In the genomic region with DNA sequence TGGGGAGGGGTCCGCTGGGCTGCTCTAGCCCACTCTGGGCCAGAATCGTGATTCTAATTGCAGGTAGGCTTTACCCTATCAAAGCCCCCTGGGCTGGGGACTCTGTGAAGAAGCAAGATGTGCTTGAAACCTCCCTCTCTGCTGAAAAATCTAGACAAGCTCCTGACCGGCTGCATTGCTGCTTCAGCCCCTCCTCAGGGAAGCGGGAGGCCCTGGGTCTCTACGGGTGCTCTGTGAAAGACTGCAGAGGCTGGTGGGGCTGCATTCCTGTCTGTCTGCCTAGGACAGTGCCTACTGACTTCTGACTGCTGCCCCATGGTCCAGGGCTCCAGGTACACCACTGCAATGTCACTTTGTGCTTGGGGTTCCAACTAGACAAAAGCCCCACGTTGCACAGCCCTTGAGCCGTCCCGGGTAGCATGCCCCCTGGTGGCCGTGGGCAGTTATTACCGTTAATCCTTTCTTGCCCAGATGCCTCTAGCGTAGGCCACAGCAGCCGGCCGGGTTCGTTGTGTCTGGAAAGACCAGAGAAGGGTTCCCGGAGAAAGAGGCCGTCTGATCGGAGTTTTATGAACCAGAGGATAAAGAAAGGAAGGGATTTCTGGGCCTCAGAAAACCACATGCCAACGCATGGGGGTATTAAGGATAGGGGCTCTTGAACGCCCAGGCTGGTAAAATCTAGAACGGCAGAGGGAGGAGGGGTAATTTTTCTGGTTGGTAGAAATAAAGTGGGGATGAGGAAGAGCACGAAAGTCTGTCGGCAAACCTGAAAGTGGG, we compare ENCODE assay signal across 8 cellular contexts. TPM values are rescaled to one million over a fixed set of nuclear protein-coding genes. Genes with fewer than 3 reads are reported as not detected.
DNase-seq lines count a peak whose midpoint lies in the region; FAIRE-seq and TF ChIP-seq lines count a peak whose summit lies in the region.

No MANE protein-coding gene starts in this region.

- no peak overlapping the region for H3K4me3 Mint-ChIP-seq in activated CD4-positive, alpha-beta memory T cell treated with anti-CD3 and anti-CD28 coated beads, Interleukin-2, amount 10 ng/mL, durations not matched to agents 7 days and 5 days

- DNase-seq in GM12864 (ENCODE audit: low read depth) (peak; percentile 7), NCI-H2227 (lab: John Stamatoyannopoulos, UW; ENCODE audit: unreplicated experiment) (peak; percentile 69), endothelial cell of umbilical vein (ENCODE audit: low read depth, low spot score) (peak; percentile 20), urothelium cell line (ENCODE audit: low spot score) (peak; percentile 80), frontal cortex (ENCODE audit: low spot score in 2 of 2) (no peak)
- peak; percentile 39 for DNase-seq in activated CD4-positive, alpha-beta memory T cell treated with anti-CD3 and anti-CD28 coated beads, Interleukin-2, amount 10 ng/mL, durations not matched to agents 7 days and 5 days

- dilution Hi-C loops in endothelial cell of umbilical vein (cut with MboI; ENCODE audit: extremely low pct_ligation_motif_present, low sequenced_read_pairs), result no loop called here

- no peak overlapping the region for H3K27ac Mint-ChIP-seq in activated CD4-positive, alpha-beta memory T cell treated with anti-CD3 and anti-CD28 coated beads, Interleukin-2, amount 10 ng/mL, durations not matched to agents 7 days and 5 days

- no peak overlapping the region for H3K9ac ChIP-seq in endothelial cell of umbilical vein (replicated peaks; ENCODE audit: extremely low read depth, insufficient read depth, low read length)

- no peaks in the 10 kb centered on the region for H3K79me2 ChIP-seq in endothelial cell of umbilical vein (ENCODE audit: control insufficient read depth, insufficient read depth, low read length)

- no peaks in the 10 kb centered on the region for H3K9me3 ChIP-seq in HEK293 (ENCODE audit: control insufficient read depth, insufficient read depth, low read depth, low read length)
- H3K9me3 ChIP-seq in endothelial cell of umbilical vein (replicated peaks; ENCODE audit: control insufficient read depth, insufficient read depth, low read length), result no peaks in the 10 kb centered on the region
- no peaks in the 10 kb centered on the region for H3K9me3 ChIP-seq in neutrophil

- H2AFZ ChIP-seq in endothelial cell of umbilical vein (ENCODE audit: low read depth, low read length), result no peak overlapping the region

- peak; percentile 72 for FAIRE-seq in endothelial cell of umbilical vein (lab: Jason Lieb, UNC)
- FAIRE-seq in urothelium cell line (lab: Jason Lieb, UNC), result no peak
- FAIRE-seq in frontal cortex (lab: Jason Lieb, UNC), result no peak

- TF ChIP-seq POLR2A in endothelial cell of umbilical vein (IDR thresholded peaks at IDR 0.05; ENCODE audit: low read depth, low read length), result no peak

- H3K4me3 ChIP-seq in GM12864 (ENCODE audit: low read depth, low read length) (no peak overlapping the region), HEK293 (ENCODE audit: low read depth, low read length) (no peak overlapping the region), endothelial cell of umbilical vein (replicated peaks in 1 of 3; ENCODE audit: insufficient read depth in 1 of 3, low read depth in 1 of 3, low read length in 3 of 3) (no peak overlapping the region), neutrophil (ENCODE audit: low read depth in 1 of 2, low read length in 1 of 2) (no peak overlapping the region)

- H3K27me3 ChIP-seq in endothelial cell of umbilical vein (ENCODE audit: control insufficient read depth in 2 of 2, insufficient read depth in 2 of 2, low read length in 2 of 2) (no peaks in the 10 kb centered on the region), neutrophil (peaks cover 12% of the 10 kb centered on the region)

- H3K4me1 ChIP-seq in HEK293 (ENCODE audit: control insufficient read depth, insufficient read depth, low read length), result no peaks in the 10 kb centered on the region
- no peaks in the 10 kb centered on the region for H3K4me1 ChIP-seq in endothelial cell of umbilical vein (ENCODE audit: control insufficient read depth, extremely low read depth, insufficient read depth, low read length)
- no peaks in the 10 kb centered on the region for H3K4me1 ChIP-seq in neutrophil (ENCODE audit: control insufficient read depth in 1 of 2, insufficient read depth in 1 of 2, low read depth in 1 of 2, low read length in 1 of 2)

- no peaks in the 10 kb centered on the region for H3K27me3 Mint-ChIP-seq in activated CD4-positive, alpha-beta memory T cell treated with anti-CD3 and anti-CD28 coated beads, Interleukin-2, amount 10 ng/mL, durations not matched to agents 7 days and 5 days

- H3K4me1 Mint-ChIP-seq in activated CD4-positive, alpha-beta memory T cell treated with anti-CD3 and anti-CD28 coated beads, Interleukin-2, amount 10 ng/mL, durations not matched to agents 7 days and 5 days, result no peaks in the 10 kb centered on the region

- intact Hi-C loops in endothelial cell of umbilical vein (cut with micrococcal nuclease), result loop anchor here (1.0 kb wide), 2 partner anchors 163 to 293 kb away; no protein-coding TSS in a partner anchor

- no TSS peak for BruUV-seq in endothelial cell of umbilical vein (replicated peaks; lab: Mats Ljungman, UMichigan)

- H3K36me3 ChIP-seq in HEK293 (ENCODE audit: control insufficient read depth in 2 of 2, insufficient read depth in 1 of 2, low read length in 2 of 2) (no peaks in the 10 kb centered on the region), endothelial cell of umbilical vein (ENCODE audit: control insufficient read depth in 2 of 2, extremely low read depth in 1 of 2, insufficient read depth in 2 of 2, low read length in 2 of 2) (no peaks in the 10 kb centered on the region), neutrophil (no peaks in the 10 kb centered on the region)

- H3K36me3 Mint-ChIP-seq in activated CD4-positive, alpha-beta memory T cell treated with anti-CD3 and anti-CD28 coated beads, Interleukin-2, amount 10 ng/mL, durations not matched to agents 7 days and 5 days (ENCODE audit: low read depth), result no peaks in the 10 kb centered on the region

- no peaks in the 10 kb centered on the region for H4K20me1 ChIP-seq in endothelial cell of umbilical vein (replicated peaks; ENCODE audit: control insufficient read depth, extremely low read depth, insufficient read depth, low read length)

- no peaks in the 10 kb centered on the region for H3K9me3 Mint-ChIP-seq in activated CD4-positive, alpha-beta memory T cell treated with anti-CD3 and anti-CD28 coated beads, Interleukin-2, amount 10 ng/mL, durations not matched to agents 7 days and 5 days

- no peak overlapping the region for H3K4me2 ChIP-seq in endothelial cell of umbilical vein (ENCODE audit: insufficient read depth, low read length)

- POLR2A ChIA-PET in HEK293 (lab: Yijun Ruan, JAX), result no interaction called here
- POLR2A ChIA-PET in activated CD4-positive, alpha-beta memory T cell treated with anti-CD3 and anti-CD28 coated beads, Interleukin-2, amount 10 ng/mL, durations not matched to agents 7 days and 5 days (lab: Charles Lee), result no interaction called here
- POLR2A ChIA-PET in endothelial cell of umbilical vein (lab: Charles Lee), result no interaction called here

- CTCF ChIA-PET in HEK293 (lab: Yijun Ruan, JAX) (interaction anchor here (0.6 to 4.0 kb wide), 10 partner anchors 10 to 1777 kb away, joined by 3 to 13 read pairs (median 6); no protein-coding TSS in a partner anchor), endothelial cell of umbilical vein (lab: Charles Lee) (interaction anchor here (1.0 to 1.8 kb wide), 5 partner anchors 8 to 293 kb away, joined by 3 to 10 read pairs (median 7); no protein-coding TSS in a partner anchor)
- CTCF ChIA-PET in activated CD4-positive, alpha-beta memory T cell treated with anti-CD3 and anti-CD28 coated beads, Interleukin-2, amount 10 ng/mL, durations not matched to agents 7 days and 5 days (lab: Charles Lee), result interaction anchor here (0.6 to 5.1 kb wide), 4 partner anchors 10 to 292 kb away, joined by 3 to 31 read pairs (median 3); no protein-coding TSS in a partner anchor

- no peak overlapping the region for H3K27ac ChIP-seq in HEK293 (ENCODE audit: extremely low read depth, low read depth, low read length)
- no peak overlapping the region for H3K27ac ChIP-seq in endothelial cell of umbilical vein (ENCODE audit: insufficient read depth, low read depth, low read length)
- H3K27ac ChIP-seq in neutrophil, result no peak overlapping the region

- TF ChIP-seq CTCF in GM12864 (IDR thresholded peaks at IDR 0.05; ENCODE audit: low read depth, low read length, missing control alignments) (peak; percentile 88), HEK293 (tag by site-specific recombination; IDR thresholded peaks at IDR 0.05) (peak; percentile 58; the same call in 1 of the 2 replicates), endothelial cell of umbilical vein (IDR thresholded peaks at IDR 0.05; ENCODE audit: extremely low read depth in 1 of 2, insufficient read depth in 1 of 2, low read depth in 1 of 2, low read length in 2 of 2) (peak; percentile 76 to 84), neutrophil (IDR thresholded peaks at IDR 0.05) (peak; percentile 76)

- no peaks in the 10 kb centered on the region for H3K9me1 ChIP-seq in endothelial cell of umbilical vein (replicated peaks; ENCODE audit: control insufficient read depth, extremely low read depth, insufficient read depth, low read length)

RNA-seq across cellular contexts. Expression of gene C1QL2, which starts 15.9 kb away (rescaled TPM):
- total RNA-seq in activated CD4-positive, alpha-beta memory T cell treated with anti-CD3 and anti-CD28 coated beads, Interleukin-2, amount 10 ng/mL, durations not matched to agents 7 days and 5 days, result not detected
- total RNA-seq in endothelial cell of umbilical vein (not detected in 2 replicates), frontal cortex (0.41 TPM)
- polyA plus RNA-seq in endothelial cell of umbilical vein, result not detected in 2 replicates
- polyA plus RNA-seq in endothelial cell of umbilical vein (2011; cell fraction: cytosol; rRNA removed), result not detected in 2 replicates
- polyA plus RNA-seq in endothelial cell of umbilical vein (2011; cell fraction: nucleus; rRNA removed), result not detected in 2 replicates
- not detected in 2 replicates for polyA plus RNA-seq in endothelial cell of umbilical vein (2012)
- not detected in 2 replicates for polyA minus RNA-seq in endothelial cell of umbilical vein
- not detected for polyA minus RNA-seq in endothelial cell of umbilical vein (2011; cell fraction: cytosol; rRNA and poly(A)+ RNA removed)
- not detected in 2 replicates for polyA minus RNA-seq in endothelial cell of umbilical vein (2011; cell fraction: nucleus; rRNA and poly(A)+ RNA removed)

RNA-seq across cellular contexts. Expression of gene STEAP3, which starts 49.2 kb away (rescaled TPM):
- not detected for total RNA-seq in activated CD4-positive, alpha-beta memory T cell treated with anti-CD3 and anti-CD28 coated beads, Interleukin-2, amount 10 ng/mL, durations not matched to agents 7 days and 5 days
- 12.7 and 17.4 TPM in 2 replicates for total RNA-seq in endothelial cell of umbilical vein
- 8.6 and 10.6 TPM in 2 replicates for polyA plus RNA-seq in endothelial cell of umbilical vein
- polyA plus RNA-seq in endothelial cell of umbilical vein (2011; cell fraction: cytosol; rRNA removed), result 6.8 and 7.0 TPM in 2 replicates
- polyA plus RNA-seq in endothelial cell of umbilical vein (2011; cell fraction: nucleus; rRNA removed), result 7.4 and 7.9 TPM in 2 replicates
- 21.2 and 25.6 TPM in 2 replicates for polyA plus RNA-seq in endothelial cell of umbilical vein (2012)
- polyA minus RNA-seq in endothelial cell of umbilical vein, result 7.0 and 8.4 TPM in 2 replicates
- polyA minus RNA-seq in endothelial cell of umbilical vein (2011; cell fraction: cytosol; rRNA and poly(A)+ RNA removed), result 9.5 TPM
- polyA minus RNA-seq in endothelial cell of umbilical vein (2011; cell fraction: nucleus; rRNA and poly(A)+ RNA removed), result 4.7 and 5.1 TPM in 2 replicates
- under 0.01 TPM for total RNA-seq in frontal cortex

Comparison
In these comparisons a context has a peak if more than half of its experiments do, and no peak if none do; other contexts are left out.
1. DNase-seq: peak in GM12864 (single experiment), NCI-H2227 (single experiment), activated CD4-positive, alpha-beta memory T cell treated with anti-CD3 and anti-CD28 coated beads, Interleukin-2, amount 10 ng/mL, durations not matched to agents 7 days and 5 days (single experiment), endothelial cell of umbilical vein (single experiment) and urothelium cell line (single experiment); none in frontal cortex (0 of 2).
2. RNA of gene STEAP3, which starts 49.2 kb away (total RNA-seq): 12.7 to 17.4 TPM in endothelial cell of umbilical vein; not detected in activated CD4-positive, alpha-beta memory T cell treated with anti-CD3 and anti-CD28 coated beads, Interleukin-2, amount 10 ng/mL, durations not matched to agents 7 days and 5 days and under 0.01 TPM in frontal cortex (single experiment); every median in the first group is over 10 times any median in the second.
3. Peak in every context shown above with its lines, with median percentiles within 50 percentile points of each other: CTCF ChIP-seq.